Comparison of ENCODE assay signal across 8 cellular contexts in the genomic region with DNA sequence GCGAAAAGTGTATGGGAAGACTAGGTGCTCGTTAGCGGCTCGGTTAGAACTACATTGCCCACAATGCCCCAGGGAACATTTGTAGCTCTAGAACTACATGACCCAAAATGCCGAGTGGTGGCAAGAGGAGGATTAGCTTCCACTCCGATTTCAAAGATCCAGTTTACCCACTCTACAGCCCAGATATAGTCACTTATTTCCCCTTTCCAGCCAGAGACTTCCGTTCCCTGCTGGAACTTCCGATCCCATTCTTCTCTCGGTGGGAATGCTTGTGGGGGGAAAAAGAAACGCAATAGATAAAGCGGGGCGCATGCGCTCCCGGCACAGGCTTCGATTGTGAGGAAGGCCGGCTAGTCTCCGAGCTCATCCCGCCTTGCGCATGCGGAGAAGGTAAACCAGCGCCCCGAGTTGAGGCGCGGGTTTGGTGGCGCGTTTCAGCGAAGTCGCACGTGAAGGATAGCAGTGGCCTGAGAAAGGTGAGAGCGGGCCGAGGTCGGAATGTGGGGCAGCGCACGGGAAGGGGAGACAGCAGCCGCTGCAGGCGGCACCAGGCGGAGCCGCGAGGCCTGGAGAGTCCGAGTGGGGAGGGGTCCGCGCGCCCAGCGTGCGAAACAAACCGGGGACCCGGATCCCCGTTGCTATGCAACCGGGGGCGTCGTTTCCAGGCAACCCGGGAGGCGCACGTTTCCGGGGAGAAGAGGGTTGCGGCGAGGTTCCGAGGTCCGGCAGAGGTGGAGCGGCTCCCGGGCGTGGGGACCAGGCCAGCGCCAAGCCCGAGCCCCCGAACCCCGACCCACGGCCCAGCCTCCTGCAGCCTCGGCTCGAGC. TPM values are rescaled to one million over a fixed set of nuclear protein-coding genes. Genes with fewer than 3 reads are reported as not detected.
DNase-seq lines count a peak whose midpoint lies in the region; ATAC-seq, FAIRE-seq and TF ChIP-seq lines count a peak whose summit lies in the region.

A gene with protein sequence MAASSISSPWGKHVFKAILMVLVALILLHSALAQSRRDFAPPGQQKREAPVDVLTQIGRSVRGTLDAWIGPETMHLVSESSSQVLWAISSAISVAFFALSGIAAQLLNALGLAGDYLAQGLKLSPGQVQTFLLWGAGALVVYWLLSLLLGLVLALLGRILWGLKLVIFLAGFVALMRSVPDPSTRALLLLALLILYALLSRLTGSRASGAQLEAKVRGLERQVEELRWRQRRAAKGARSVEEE (plus strand): TSS at position 366 of the 827 bp plus-strand sequence. CDS start 5,536 bp downstream, outside the sequence.

- peaks cover 48% of the 10 kb centered on the region for H3K79me2 ChIP-seq in HCT116 (ENCODE audit: insufficient read depth, low read length)

- peak within 1 kb of the TSS; percentile 73 for H3K9ac ChIP-seq in HCT116 (ENCODE audit: low read length)

- H3K4me1 ChIP-seq in HCT116 (ENCODE audit: control insufficient read depth in 1 of 2, insufficient read depth in 2 of 2, low read length in 2 of 2) (peaks cover 23 to 60% of the 10 kb centered on the region in 2 experiments), SJSA1 (replicated peaks) (peaks cover 30% of the 10 kb centered on the region), neuron (ENCODE audit: insufficient read depth, low read length) (peaks cover 27% of the 10 kb centered on the region)

- no peak for TF ChIP-seq CTCF in HCT116 (IDR thresholded peaks at IDR 0.05 in 2 of 3, conservative IDR thresholded peaks at IDR 0.05 in 1 of 3; ENCODE audit: borderline replicate concordance in 1 of 3, insufficient read depth in 1 of 3, low read depth in 2 of 3, low read length in 2 of 3)

- CTCF ChIA-PET in HCT116 (lab: Charles Lee), result interaction anchor here (0.6 to 1.7 kb wide), 6 partner anchors 10 to 216 kb away, joined by 3 to 16 read pairs (median 4); no protein-coding TSS in a partner anchor

- in situ Hi-C loops in G401 (cut with HindIII; ENCODE audit: low sequenced_read_pairs), result no loop called here

- peak within 1 kb of the TSS; percentile 89 for H3K4me2 ChIP-seq in HCT116 (ENCODE audit: low read length)

- peak; percentile 44 for TF ChIP-seq POLR2A in HCT116 (IDR thresholded peaks at IDR 0.05; ENCODE audit: borderline replicate concordance, extremely low read depth, insufficient read depth, insufficient read length)

- H2AFZ ChIP-seq in HCT116 (ENCODE audit: low read depth, low read length, poor library complexity, severe bottlenecking) (peak within 1 kb of the TSS; percentile 79), neuron (ENCODE audit: low read depth, low read length) (peak within 1 kb of the TSS; percentile 97)

- no peak for FAIRE-seq in frontal cortex (lab: Jason Lieb, UNC)

- H3K27ac ChIP-seq in HCT116 (ENCODE audit: low read depth, low read length) (peak within 1 kb of the TSS; percentile 61), SJSA1 (peak within 1 kb of the TSS; percentile 64)

- RAD21 ChIA-PET in HCT116 (lab: Charles Lee; ENCODE audit: low non-redundant PET in 1 of 2, low total read pairs in 2 of 2, uncharacterized antibody in 2 of 2, unreplicated experiment in 2 of 2), result no interaction called here

- H3K9me2 ChIP-seq in HCT116 (ENCODE audit: insufficient read depth), result no peaks in the 10 kb centered on the region

- DNase-seq in G401 (ENCODE audit: low spot score), result peak; percentile 95
- peak; percentile 73 for DNase-seq in HCT116 (ENCODE audit: low read depth, low spot score)
- peak; percentile 88 for DNase-seq in MV-4-11 (lab: John Stamatoyannopoulos, UW)
- DNase-seq in SJSA1 (ENCODE audit: low read depth in 1 of 2, low spot score in 2 of 2), result peak; percentile 92 to 97
- DNase-seq in activated naive CD4-positive, alpha-beta T cell (lab: John Stamatoyannopoulos, UW), result peak; percentile 55 to 82 (median 72)
- peak; percentile 88 to 89 for DNase-seq in frontal cortex (ENCODE audit: low spot score in 2 of 2)
- DNase-seq in stromal cell of bone marrow (ENCODE audit: low read depth), result peak; percentile 85

- POLR2A ChIA-PET in HCT116 (lab: Charles Lee), result interaction anchor here (0.7 to 1.2 kb wide), 3 partner anchors 9 to 448 kb away, joined by 3 to 6 read pairs (median 3); a partner anchor contains a TSS

- H3K27me3 ChIP-seq in HCT116 (ENCODE audit: insufficient read depth, low read length), result no peaks in the 10 kb centered on the region
- H3K27me3 ChIP-seq in SJSA1 (replicated peaks), result no peaks in the 10 kb centered on the region
- no peaks in the 10 kb centered on the region for H3K27me3 ChIP-seq in neuron (ENCODE audit: insufficient read depth, low read length)

- no TSS peak for BruUV-seq in HCT116 (replicated peaks; lab: Mats Ljungman, UMichigan)

- intact Hi-C loops in HCT116 (cut with micrococcal nuclease), result loop anchor here (10.0 kb wide), 1 partner anchor 271 kb away; no protein-coding TSS in a partner anchor

- ATAC-seq in HCT116, result peak; percentile 77

- TF ChIP-seq RAD21 in HCT116 (IDR thresholded peaks at IDR 0.05; ENCODE audit: low read depth), result no peak

- H3K36me3 ChIP-seq in HCT116 (ENCODE audit: control insufficient read depth in 1 of 2, insufficient read depth in 2 of 2, low read length in 2 of 2), result peaks cover 0 to 3% of the 10 kb centered on the region in 2 experiments; a peak in 1 of 4 replicates
- peaks cover 4% of the 10 kb centered on the region; the same call in 1 of the 2 replicates for H3K36me3 ChIP-seq in SJSA1
- H3K36me3 ChIP-seq in neuron (ENCODE audit: insufficient read depth, low read length), result peaks cover 2% of the 10 kb centered on the region

- H3K9me3 ChIP-seq in HCT116 (ENCODE audit: control insufficient read depth in 1 of 2, insufficient read depth in 1 of 2, low read depth in 1 of 2, low read length in 2 of 2) (no peaks in the 10 kb centered on the region), SJSA1 (replicated peaks) (no peaks in the 10 kb centered on the region), neuron (ENCODE audit: low read length) (no peaks in the 10 kb centered on the region)

- no peaks in the 10 kb centered on the region; the same call in 1 of the 2 replicates for H4K20me1 ChIP-seq in HCT116 (ENCODE audit: insufficient read depth)

- H3K4me3 ChIP-seq in HCT116 (replicated peaks in 1 of 2; ENCODE audit: low read depth in 1 of 2, low read length in 2 of 2) (peak within 1 kb of the TSS; percentile 61 to 67), SJSA1 (peak within 1 kb of the TSS; percentile 60), neuron (ENCODE audit: low read length) (peak within 1 kb of the TSS; percentile 71)

TF ChIP-seq in HCT116, 20 proteins besides CTCF, POLR2A, EP300 and RAD21:
- no peak for TF ChIP-seq ZNF274 (IDR thresholded peaks at IDR 0.05; ENCODE audit: low read depth, low read length)
- TF ChIP-seq, protein P1, sequence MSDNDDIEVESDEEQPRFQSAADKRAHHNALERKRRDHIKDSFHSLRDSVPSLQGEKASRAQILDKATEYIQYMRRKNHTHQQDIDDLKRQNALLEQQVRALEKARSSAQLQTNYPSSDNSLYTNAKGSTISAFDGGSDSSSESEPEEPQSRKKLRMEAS (IDR thresholded peaks at IDR 0.05), result peak; percentile 98
- TF ChIP-seq EZH2phosphoT487 (IDR thresholded peaks at IDR 0.05; ENCODE audit: borderline replicate concordance), result no peak
- TF ChIP-seq EZH2 (IDR thresholded peaks at IDR 0.05), result no peak
- TF ChIP-seq ZFX (IDR thresholded peaks at IDR 0.05), result peak; percentile 83
- TF ChIP-seq, protein P2, sequence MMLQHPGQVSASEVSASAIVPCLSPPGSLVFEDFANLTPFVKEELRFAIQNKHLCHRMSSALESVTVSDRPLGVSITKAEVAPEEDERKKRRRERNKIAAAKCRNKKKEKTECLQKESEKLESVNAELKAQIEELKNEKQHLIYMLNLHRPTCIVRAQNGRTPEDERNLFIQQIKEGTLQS (IDR thresholded peaks at IDR 0.05), result no peak
- peak; percentile 88 for TF ChIP-seq CBX3 (IDR thresholded peaks at IDR 0.05; ENCODE audit: low read depth)

RNA-seq across cellular contexts. Expression of the gene that starts here (rescaled TPM):
- total RNA-seq in G401 (2014; rRNA removed; shearing (Covaris generic)), result 13.5 and 13.7 TPM in 2 replicates
- total RNA-seq in HCT116 (2021; ENCODE audit: unreplicated experiment) (44.4 TPM), frontal cortex (9.4 TPM)
- polyA plus RNA-seq in HCT116 (2012), result 32.1 and 37.7 TPM in 2 replicates
- total RNA-seq in SJSA1 (2014; rRNA removed; shearing (Covaris generic)), result 90.4 and 136 TPM in 2 replicates

Comparison
In these comparisons a context has a peak if more than half of its experiments do, and no peak if none do; other contexts are left out.
1. Peak in every context shown above with its lines: DNase-seq, ATAC-seq, H3K4me3 ChIP-seq and H3K27ac ChIP-seq.